16 cellular contexts compared by ENCODE assay signal in genomic region chr3:175212896-175213295, GRCh38.
DNase-seq lines count a peak whose midpoint lies in the region; ATAC-seq, FAIRE-seq and TF ChIP-seq lines count a peak whose summit lies in the region.
"Had no signal": no experiment of that assay in that cellular context is flagged by ENCODE, and none has a peak within 500 bp of the region (broad histone marks: within the 10 kb centered on the region; RNA-seq: fewer than 3 reads in every experiment).

No MANE protein-coding gene starts in this region.

- H3K9ac ChIP-seq in IMR-90 (ENCODE audit: low read depth, low read length) = no peak overlapping the region

- H3K4me1 ChIP-seq in ACC112 (ENCODE audit: control insufficient read depth, insufficient read depth, low read length, unreplicated experiment) (peaks cover 12% of the 10 kb centered on the region), IMR-90 (ENCODE audit: control insufficient read depth, insufficient read depth, low read length) (peaks cover 3% of the 10 kb centered on the region; the same call in 1 of the 2 replicates)
- H3K4me1 ChIP-seq: spleen had no signal

- DNase-seq in IMR-90 = peak; percentile 70
- DNase-seq in brain microvascular endothelial cell = peak; percentile 53
- DNase-seq in iris pigment epithelial cell (ENCODE audit: low read depth) = peak; percentile 80
- no peak for DNase-seq in NCI-H2107 (lab: John Stamatoyannopoulos, UW)
- no peak for DNase-seq in urothelium cell line (ENCODE audit: low spot score)
- DNase-seq in mesenteric fat pad (ENCODE audit: low spot score) = no peak
- no peak for DNase-seq in dedifferentiated amniotic fluid mesenchymal stem cell (ENCODE audit: extremely low spot score)
- DNase-seq: activated CD4-positive, alpha-beta memory T cell treated with anti-CD3 and anti-CD28 coated beads for 36 hours; hypothalamus; Karpas-422; NCI-H1436; spleen had no signal

- in situ Hi-C loops in IMR-90 (cut with MboI; ENCODE audit: low sequenced_read_pairs) (no loop called here), brain microvascular endothelial cell (cut with HindIII; ENCODE audit: low pct_ligation_motif_present, low sequenced_read_pairs) (no loop called here)

- no peaks in the 10 kb centered on the region for H3K27me3 ChIP-seq in ACC112 (ENCODE audit: insufficient read depth, low read length)
- H3K27me3 ChIP-seq in IMR-90 (ENCODE audit: control insufficient read depth, insufficient read depth, low read length) = no peaks in the 10 kb centered on the region
- no peaks in the 10 kb centered on the region for H3K27me3 ChIP-seq in brain microvascular endothelial cell (replicated peaks)
- H3K27me3 ChIP-seq: spleen had no signal

- H3K27ac ChIP-seq in ACC112 (ENCODE audit: low read depth, low read length) = 0 out of 2 replicates have a peak overlapping the region, but pooled peaks have one; percentile 6
- no peak overlapping the region for H3K27ac ChIP-seq in IMR-90 (ENCODE audit: insufficient read depth, low read length)
- H3K27ac ChIP-seq in brain microvascular endothelial cell = no peak overlapping the region
- H3K27ac ChIP-seq: HL-60, spleen had no signal

- H2BK20ac ChIP-seq in IMR-90 (ENCODE audit: low read depth, low read length) = no peak overlapping the region

- no peaks in the 10 kb centered on the region for H4K20me1 ChIP-seq in IMR-90 (ENCODE audit: insufficient read depth, low read length)

- dilution Hi-C loops in IMR-90 (cut with HindIII; ENCODE audit: low sequenced_read_pairs, unreplicated experiment) = no loop called here

- intact Hi-C loops in IMR-90 (cut with micrococcal nuclease) = no loop called here

- H3K9me3 ChIP-seq in IMR-90 (ENCODE audit: control insufficient read depth, insufficient read depth, low read length) = no peaks in the 10 kb centered on the region
- H3K9me3 ChIP-seq: spleen had no signal

- H2BK5ac ChIP-seq in IMR-90 (ENCODE audit: low read depth, low read length, poor library complexity, severe bottlenecking) = no peak overlapping the region

- H3K4me3 ChIP-seq in ACC112 (ENCODE audit: low read depth, low read length) = peak overlapping the region; percentile 41
- H3K4me3 ChIP-seq in IMR-90 (ENCODE audit: insufficient read depth, low read depth, low read length) = no peak overlapping the region
- no peak overlapping the region for H3K4me3 ChIP-seq in brain microvascular endothelial cell (ENCODE audit: low read depth, low read length)
- H3K4me3 ChIP-seq: spleen had no signal

- H4K8ac ChIP-seq in IMR-90 (ENCODE audit: low read depth in 2 of 2, low read length in 2 of 2) = no peak overlapping the region

- no peaks in the 10 kb centered on the region for H3K36me3 ChIP-seq in ACC112 (ENCODE audit: insufficient read depth, low read length)
- no peaks in the 10 kb centered on the region; the same call in 1 of the 2 replicates for H3K36me3 ChIP-seq in IMR-90 (ENCODE audit: control insufficient read depth, insufficient read depth, low read length)
- H3K36me3 ChIP-seq in brain microvascular endothelial cell (replicated peaks) = no peaks in the 10 kb centered on the region
- H3K36me3 ChIP-seq: spleen had no signal

- no peak for TF ChIP-seq RAD21 in IMR-90 (IDR thresholded peaks at IDR 0.05; ENCODE audit: low read length)

- H3K4me2 ChIP-seq in IMR-90 (ENCODE audit: low read depth, low read length) = no peak overlapping the region

- H3K79me1 ChIP-seq in IMR-90 (ENCODE audit: low read depth in 1 of 2, low read length in 2 of 2) = no peaks in the 10 kb centered on the region

- H3K56ac ChIP-seq in IMR-90 (ENCODE audit: extremely low read depth, insufficient read depth, low read length) = no peak overlapping the region

- TF ChIP-seq CTCF in IMR-90 (conservative IDR thresholded peaks at IDR 0.05; ENCODE audit: low read depth, low read length) = no peak
- TF ChIP-seq CTCF in brain microvascular endothelial cell (IDR thresholded peaks at IDR 0.05; ENCODE audit: low read depth, low read length, missing control alignments) = no peak

- no peak overlapping the region for H4K5ac ChIP-seq in IMR-90 (ENCODE audit: low read depth, low read length)

- no peaks in the 10 kb centered on the region for H3K79me2 ChIP-seq in ACC112 (ENCODE audit: control insufficient read depth, insufficient read depth, low read length, unreplicated experiment)

- BruUV-seq in IMR-90 (replicated peaks; lab: Mats Ljungman, UMichigan) = no TSS peak

- WGBS in IMR-90 (ENCODE audit: extremely low coverage in 2 of 2, insufficient read length in 1 of 2), 2 experiments = no CpG with 5 or more reads among the region's 3 CpGs

- H3K9me1 ChIP-seq in IMR-90 (ENCODE audit: insufficient read depth, low read length) = no peaks in the 10 kb centered on the region; the same call in 1 of the 2 replicates

- H2AK9ac ChIP-seq in IMR-90 (replicated peaks; ENCODE audit: low read depth, low read length, poor library complexity) = no peak overlapping the region

- no peak overlapping the region for H3K18ac ChIP-seq in IMR-90 (ENCODE audit: low read depth, low read length)

- no peak overlapping the region for H2BK15ac ChIP-seq in IMR-90 (ENCODE audit: low read depth, low read length)

- no peak overlapping the region for H2AK5ac ChIP-seq in IMR-90 (ENCODE audit: low read depth, low read length)

- CTCF ChIA-PET in IMR-90 (lab: Yijun Ruan, JAX) = no interaction called here

- no peak overlapping the region for H3K23ac ChIP-seq in IMR-90 (ENCODE audit: low read depth, low read length)

- H4K91ac ChIP-seq in IMR-90 (ENCODE audit: insufficient read depth, low read depth, low read length) = no peak overlapping the region

- POLR2A ChIA-PET in IMR-90 (lab: Charles Lee; ENCODE audit: unreplicated experiment) = no interaction called here

- peak; percentile 24; the same call in 1 of the 2 replicates for ATAC-seq in IMR-90 (ENCODE audit: low read depth)
- ATAC-seq: stimulated activated memory B cell treated with anti-CD40 and anti-IgM and Interleukin-4, amounts not matched to agents 10 μg/mL and 1 μg/mL and 100 μg/mL, for 72 hours had no signal

- TF ChIP-seq POLR2A in IMR-90 (IDR thresholded peaks at IDR 0.05; ENCODE audit: low read depth, low read length) = no peak

- H2AFZ ChIP-seq in ACC112 (ENCODE audit: low read length, unreplicated experiment) (peak overlapping the region; percentile 24), IMR-90 (replicated peaks; ENCODE audit: low read length, poor library complexity) (no peak overlapping the region)

- no peak for FAIRE-seq in urothelium cell line (lab: Jason Lieb, UNC)
- FAIRE-seq: colon had no signal

- H3K14ac ChIP-seq in IMR-90 (replicated peaks; ENCODE audit: low read depth, low read length) = no peak overlapping the region

- no peak overlapping the region for H3K4ac ChIP-seq in IMR-90 (ENCODE audit: low read depth, low read length)

- no peak overlapping the region for H2BK120ac ChIP-seq in IMR-90 (ENCODE audit: low read depth, low read length)

TF ChIP-seq in IMR-90, 13 proteins besides CTCF, POLR2A, EP300 and RAD21:
- TF ChIP-seq CEBPB (IDR thresholded peaks at IDR 0.05; ENCODE audit: low read depth, low read length) (peak; percentile 97), MAFK (IDR thresholded peaks at IDR 0.05; ENCODE audit: low read depth, low read length) (no peak)

Comparison
In these comparisons a context has a peak if more than half of its experiments do, and no peak if none do; other contexts are left out.
1. DNase-seq: peak in IMR-90 (single experiment), brain microvascular endothelial cell (single experiment) and iris pigment epithelial cell (single experiment); none in NCI-H2107 (single experiment), urothelium cell line (single experiment), mesenteric fat pad (single experiment) and dedifferentiated amniotic fluid mesenchymal stem cell (single experiment).